In genomic region chr16:69329369-69330285, GRCh38 we compare ENCODE assay signal across 8 cellular contexts. TPM values are rescaled to one million over a fixed set of nuclear protein-coding genes. Genes with fewer than 3 reads are reported as not detected.
A peak's percentile ranks its signal among the peaks of the same experiment; 100 is the strongest.
DNase-seq lines count a peak whose midpoint lies in the region; ATAC-seq and TF ChIP-seq lines count a peak whose summit lies in the region.

No MANE protein-coding gene starts in this region.

- peak overlapping the region; percentile 34 for H2AFZ ChIP-seq in SU-DHL-6 (ENCODE audit: low read depth, low read length, severe bottlenecking)

- H3K36me3 ChIP-seq in SU-DHL-6 (ENCODE audit: low read length) (peaks cover 3% of the 10 kb centered on the region), lung (ENCODE audit: control insufficient read depth in 2 of 2, insufficient read depth in 2 of 2, low read length in 2 of 2) (peaks cover 5 to 32% of the 10 kb centered on the region in 2 donors)

- H3K4me3 ChIP-seq in SU-DHL-6 (ENCODE audit: insufficient read depth, low read length, poor library complexity, severe bottlenecking) (peak overlapping the region; percentile 66), lung (peak overlapping the region; percentile 97)

- no peaks in the 10 kb centered on the region for H3K9me3 ChIP-seq in SU-DHL-6 (ENCODE audit: insufficient read depth, low read length)
- peaks cover 0 to 1% of the 10 kb centered on the region in 2 donors for H3K9me3 ChIP-seq in lung (ENCODE audit: control insufficient read depth in 2 of 2, insufficient read depth in 1 of 2, low read length in 1 of 2)

- H3F3A ChIP-seq in SU-DHL-6 (ENCODE audit: insufficient read depth): peaks cover 14% of the 10 kb centered on the region

- peak overlapping the region; percentile 76 for H3K27ac Mint-ChIP-seq in chondrocyte (ENCODE audit: unreplicated experiment)

- H3K27me3 ChIP-seq in SU-DHL-6 (ENCODE audit: low read length) (no peaks in the 10 kb centered on the region), lung (ENCODE audit: control insufficient read depth, insufficient read depth) (no peaks in the 10 kb centered on the region)

- TF ChIP-seq CTCF in SU-DHL-6 (IDR thresholded peaks at IDR 0.05; ENCODE audit: insufficient read depth, low read length, poor library complexity, severe bottlenecking) (no peak), chondrocyte (IDR thresholded peaks at IDR 0.05) (no peak), lung (IDR thresholded peaks at IDR 0.05; ENCODE audit: control extremely low read depth, extremely low read depth) (no peak)

- DNase-seq in NCI-H146 (lab: John Stamatoyannopoulos, UW): peak; percentile 45
- DNase-seq in NCI-H146 treated with DMSO at 0.1 percent for 48 hours (lab: John Stamatoyannopoulos, UW; ENCODE audit: unreplicated experiment): no peak
- DNase-seq in chondrocyte (ENCODE audit: low spot score): peak; percentile 90
- DNase-seq in lung (ENCODE audit: low spot score): no peak
- peak; percentile 24 for DNase-seq in stimulated activated CD8-positive, alpha-beta memory T cell treated with anti-CD3 and anti-CD28 coated beads, Interleukin-4, amount 100 ng/mL, for 24 hours (ENCODE audit: low read depth)
- no peak for DNase-seq in middle frontal gyrus (ENCODE audit: extremely low spot score, low spot score)

- peak overlapping the region; percentile 80 for H3K4me3 Mint-ChIP-seq in chondrocyte (ENCODE audit: unreplicated experiment)

- no peaks in the 10 kb centered on the region for H3K9me3 Mint-ChIP-seq in chondrocyte (ENCODE audit: low read depth)

- peaks cover 56% of the 10 kb centered on the region for H3K79me2 ChIP-seq in SU-DHL-6 (ENCODE audit: insufficient read depth, low read length)

- H3K27me3 Mint-ChIP-seq in chondrocyte (ENCODE audit: low read depth): no peaks in the 10 kb centered on the region

- H3K4me2 ChIP-seq in SU-DHL-6 (ENCODE audit: low read depth, low read length, poor library complexity, severe bottlenecking): peak overlapping the region; percentile 88

- H3K9ac ChIP-seq in SU-DHL-6 (ENCODE audit: low read length): peak overlapping the region; percentile 87

- H3K4me1 ChIP-seq in lung (ENCODE audit: control insufficient read depth in 2 of 2, insufficient read depth in 2 of 2, low read length in 2 of 2): peaks cover 10 to 17% of the 10 kb centered on the region in 2 donors

- ATAC-seq in HG02973 (IDR thresholded peaks at IDR 0.05; ENCODE audit: unreplicated experiment) (peak; percentile 31), lung (ENCODE audit: insufficient read depth, low FRiP score) (peak; percentile 48)

- H3K27ac ChIP-seq in SU-DHL-6 (ENCODE audit: low read depth, low read length) (peak overlapping the region; percentile 67), lung (ENCODE audit: low read depth in 1 of 2, low read length in 1 of 2) (peak overlapping the region; percentile 60 to 84)

- H3K9me2 ChIP-seq in SU-DHL-6 (replicated peaks; ENCODE audit: insufficient read depth, low read length): no peaks in the 10 kb centered on the region

- H3K4me1 Mint-ChIP-seq in chondrocyte (ENCODE audit: low read depth): peaks cover 38% of the 10 kb centered on the region

- H4K20me1 ChIP-seq in SU-DHL-6 (ENCODE audit: low read depth, low read length): peaks cover 3% of the 10 kb centered on the region; the same call in 1 of the 2 replicates

- peaks cover 12% of the 10 kb centered on the region for H3K36me3 Mint-ChIP-seq in chondrocyte (ENCODE audit: low read depth)

- WGBS in lung, 2 donors: 6 to 9% methylated on average over 68 to 77 of the region's 77 CpGs

RNA-seq across cellular contexts. Expression of gene PDF, which starts 0.8 kb away (rescaled TPM):
- total RNA-seq in chondrocyte (11.5 to 16.2 TPM (median 15.3 TPM) in 3 replicates), lung (10 to 100 TPM in 1 of 2 donors, 1 to 10 TPM in 1; 6.4 to 16.6 TPM)
- polyA plus RNA-seq in lung: 10 to 100 TPM in 1 of 2 donors, 1 to 10 TPM in 1; 6.0 to 11.8 TPM

RNA-seq across cellular contexts. Expression of gene COG8, which starts 9.7 kb away (rescaled TPM):
- total RNA-seq in chondrocyte (34.1 to 45.7 TPM (median 36.8 TPM) in 3 replicates), lung (10 to 100 TPM; 33.7 to 36.3 TPM)
- 10 to 100 TPM; 18.3 to 18.9 TPM for polyA plus RNA-seq in lung

RNA-seq across cellular contexts. Expression of gene NIP7, which starts 9.9 kb away (rescaled TPM):
- 17.2 to 28.8 TPM (median 18.6 TPM) in 3 replicates for total RNA-seq in chondrocyte
- 10 to 100 TPM; 16.4 to 23.2 TPM for total RNA-seq in lung
- polyA plus RNA-seq in lung: 10 to 100 TPM; 14.5 to 17.7 TPM

RNA-seq across cellular contexts. Expression of gene VPS4A, which starts 18.5 kb away (rescaled TPM):
- 27.3 to 30.5 TPM (median 29.2 TPM) in 3 replicates for total RNA-seq in chondrocyte
- 10 to 100 TPM; 25.3 to 26.6 TPM for total RNA-seq in lung
- polyA plus RNA-seq in lung: 10 to 100 TPM; 27.2 to 31.8 TPM

RNA-seq across cellular contexts. Expression of gene TMED6, which starts 22.0 kb away (rescaled TPM):
- total RNA-seq in chondrocyte: 0.38 to 0.65 TPM (median 0.55 TPM) in 3 replicates
- under 1 TPM; 0.65 to 0.95 TPM for total RNA-seq in lung
- polyA plus RNA-seq in lung: under 1 TPM; 0.24 to 0.32 TPM

Comparison
In these comparisons a context has a peak if more than half of its experiments do, and no peak if none do; other contexts are left out.
1. DNase-seq: peak in NCI-H146 (single experiment), chondrocyte (single experiment) and stimulated activated CD8-positive, alpha-beta memory T cell treated with anti-CD3 and anti-CD28 coated beads, Interleukin-4, amount 100 ng/mL, for 24 hours (single experiment); none in NCI-H146 treated with DMSO at 0.1 percent for 48 hours (single experiment), lung (single experiment) and middle frontal gyrus (single experiment).